18 cellular contexts compared by ENCODE assay signal in genomic region chr9:16719921-16720320, GRCh38.
DNase-seq lines count a peak whose midpoint lies in the region; ATAC-seq and TF ChIP-seq lines count a peak whose summit lies in the region.
"Had no signal": no experiment of that assay in that cellular context is flagged by ENCODE, and none has a peak within 500 bp of the region (broad histone marks: within the 10 kb centered on the region; RNA-seq: fewer than 3 reads in every experiment).

No MANE protein-coding gene starts in this region.

- CTCF ChIA-PET in activated CD4-positive, alpha-beta T cell treated with anti-CD3 and anti-CD28 coated beads, Interleukin-2, amount 10 ng/mL, durations not matched to agents 7 days and 5 days (lab: Charles Lee): no interaction called here

- POLR2A ChIA-PET in activated CD4-positive, alpha-beta T cell treated with anti-CD3 and anti-CD28 coated beads, Interleukin-2, amount 10 ng/mL, durations not matched to agents 7 days and 5 days (lab: Charles Lee): no interaction called here

- H3K4me1 ChIP-seq in adipocyte (ENCODE audit: control insufficient read depth, insufficient read depth, low read length): peaks cover 80% of the 10 kb centered on the region
- peaks cover 67% of the 10 kb centered on the region for H3K4me1 ChIP-seq in osteoblast (ENCODE audit: insufficient read depth, low read length)

- H3K4me3 Mint-ChIP-seq in activated CD4-positive, alpha-beta T cell treated with anti-CD3 and anti-CD28 coated beads, Interleukin-2, amount 10 ng/mL, durations not matched to agents 24 days and 14 days: no peak overlapping the region
- no peak overlapping the region for H3K4me3 Mint-ChIP-seq in activated CD4-positive, alpha-beta T cell treated with anti-CD3 and anti-CD28 coated beads, Interleukin-2, amount 10 ng/mL, durations not matched to agents 7 days and 5 days

- H3K27ac Mint-ChIP-seq in activated CD4-positive, alpha-beta T cell treated with anti-CD3 and anti-CD28 coated beads, Interleukin-2, amount 10 ng/mL, durations not matched to agents 24 days and 14 days: peak overlapping the region; percentile 34
- no peak overlapping the region for H3K27ac Mint-ChIP-seq in activated CD4-positive, alpha-beta T cell treated with anti-CD3 and anti-CD28 coated beads, Interleukin-2, amount 10 ng/mL, durations not matched to agents 7 days and 5 days

- DNase-seq in activated CD4-positive, alpha-beta T cell treated with anti-CD3 and anti-CD28 coated beads, Interleukin-2, amount 10 ng/mL, durations not matched to agents 24 days and 14 days: no peak
- DNase-seq in activated CD4-positive, alpha-beta T cell treated with anti-CD3 and anti-CD28 coated beads, Interleukin-2, amount 10 ng/mL, durations not matched to agents 7 days and 5 days: no peak
- DNase-seq in adipocyte (ENCODE audit: low read depth): no peak
- no peak for DNase-seq in osteoblast (ENCODE audit: insufficient read length, low spot score, missing footprints)
- DNase-seq in epidermal melanocyte (ENCODE audit: insufficient read length, low spot score): no peak
- no peak for DNase-seq in lower leg skin (ENCODE audit: low spot score in 2 of 2)
- DNase-seq in iPS-NIHi7 (ENCODE audit: extremely low spot score): no peak
- DNase-seq: C1 segment of cervical spinal cord, DND-41, GDM1, NCI-H187, NCI-H2171, NCI-H446 treated with DMSO at 0.1 percent for 48 hours, NCI-H774, PC-9 had no signal

- no peak for ATAC-seq in HG03139 (IDR thresholded peaks at IDR 0.05; ENCODE audit: unreplicated experiment)
- ATAC-seq: K562 had no signal

- H2AFZ ChIP-seq in osteoblast (ENCODE audit: low read length): no peak overlapping the region
- H2AFZ ChIP-seq: PC-9 had no signal

- no peaks in the 10 kb centered on the region for H3K4me1 Mint-ChIP-seq in activated CD4-positive, alpha-beta T cell treated with anti-CD3 and anti-CD28 coated beads, Interleukin-2, amount 10 ng/mL, durations not matched to agents 24 days and 14 days
- no peaks in the 10 kb centered on the region for H3K4me1 Mint-ChIP-seq in activated CD4-positive, alpha-beta T cell treated with anti-CD3 and anti-CD28 coated beads, Interleukin-2, amount 10 ng/mL, durations not matched to agents 7 days and 5 days

- no peaks in the 10 kb centered on the region for H3K27me3 Mint-ChIP-seq in activated CD4-positive, alpha-beta T cell treated with anti-CD3 and anti-CD28 coated beads, Interleukin-2, amount 10 ng/mL, durations not matched to agents 24 days and 14 days
- no peaks in the 10 kb centered on the region for H3K27me3 Mint-ChIP-seq in activated CD4-positive, alpha-beta T cell treated with anti-CD3 and anti-CD28 coated beads, Interleukin-2, amount 10 ng/mL, durations not matched to agents 7 days and 5 days

- H3K4me3 ChIP-seq in adipocyte (ENCODE audit: low read length) (peak overlapping the region; percentile 54), osteoblast (ENCODE audit: insufficient read depth, low read length) (peak overlapping the region; percentile 6), lower leg skin (ENCODE audit: low read depth, poor library complexity, severe bottlenecking) (no peak overlapping the region)
- H3K4me3 ChIP-seq: HAP-1, K562, PC-9 had no signal

- TF ChIP-seq POLR2A in lower leg skin (IDR thresholded peaks at IDR 0.05): no peak

- intact Hi-C loops in activated CD4-positive, alpha-beta T cell treated with anti-CD3 and anti-CD28 coated beads, Interleukin-2, amount 10 ng/mL, durations not matched to agents 24 days and 14 days (cut with micrococcal nuclease): no loop called here
- intact Hi-C loops in lower leg skin (cut with DNase I; ENCODE audit: low total_unique reads): no loop called here

- H4K20me1 ChIP-seq in osteoblast (ENCODE audit: insufficient read depth, low read length): no peaks in the 10 kb centered on the region

- no peak for TF ChIP-seq CTCF in osteoblast (IDR thresholded peaks at IDR 0.05; ENCODE audit: extremely low read depth, low read depth, low read length)
- no peak for TF ChIP-seq CTCF in lower leg skin (IDR thresholded peaks at IDR 0.05)

- H3K36me3 Mint-ChIP-seq in activated CD4-positive, alpha-beta T cell treated with anti-CD3 and anti-CD28 coated beads, Interleukin-2, amount 10 ng/mL, durations not matched to agents 24 days and 14 days (ENCODE audit: low read depth): no peaks in the 10 kb centered on the region
- no peaks in the 10 kb centered on the region for H3K36me3 Mint-ChIP-seq in activated CD4-positive, alpha-beta T cell treated with anti-CD3 and anti-CD28 coated beads, Interleukin-2, amount 10 ng/mL, durations not matched to agents 7 days and 5 days (ENCODE audit: low read depth)

- peak overlapping the region; percentile 90 for H3K27ac ChIP-seq in osteoblast (ENCODE audit: low read depth, low read length)
- H3K27ac ChIP-seq: PC-9 had no signal

- H3K9me3 ChIP-seq in adipocyte (ENCODE audit: control insufficient read depth, low read length): no peaks in the 10 kb centered on the region
- H3K9me3 ChIP-seq in osteoblast (ENCODE audit: low read depth, low read length): no peaks in the 10 kb centered on the region
- H3K9me3 ChIP-seq: HAP-1 had no signal

- H3K36me3 ChIP-seq in adipocyte (ENCODE audit: control insufficient read depth, insufficient read depth, low read length, severe bottlenecking): no peaks in the 10 kb centered on the region
- no peaks in the 10 kb centered on the region for H3K36me3 ChIP-seq in osteoblast (ENCODE audit: insufficient read depth, low read length)
- H3K36me3 ChIP-seq: HAP-1 had no signal

- H3K9ac ChIP-seq in adipocyte (ENCODE audit: low read length): peak overlapping the region; percentile 74

- peaks cover 35% of the 10 kb centered on the region for H3K79me2 ChIP-seq in osteoblast (ENCODE audit: insufficient read depth, low read length)

- H3K4me2 ChIP-seq in osteoblast (ENCODE audit: insufficient read depth, low read length): peak overlapping the region; percentile 81
- H3K4me2 ChIP-seq: PC-9 had no signal

- WGBS in lower leg skin, 2 donors: 54 to 58% methylated on average over 4 of the region's 4 CpGs

- H3K27me3 ChIP-seq in adipocyte (replicated peaks; ENCODE audit: control insufficient read depth, insufficient read depth, low read length) (no peaks in the 10 kb centered on the region), osteoblast (ENCODE audit: insufficient read depth, low read length) (no peaks in the 10 kb centered on the region)

- no peaks in the 10 kb centered on the region for H3K9me3 Mint-ChIP-seq in activated CD4-positive, alpha-beta T cell treated with anti-CD3 and anti-CD28 coated beads, Interleukin-2, amount 10 ng/mL, durations not matched to agents 24 days and 14 days
- H3K9me3 Mint-ChIP-seq in activated CD4-positive, alpha-beta T cell treated with anti-CD3 and anti-CD28 coated beads, Interleukin-2, amount 10 ng/mL, durations not matched to agents 7 days and 5 days: no peaks in the 10 kb centered on the region
